In the genomic region with DNA sequence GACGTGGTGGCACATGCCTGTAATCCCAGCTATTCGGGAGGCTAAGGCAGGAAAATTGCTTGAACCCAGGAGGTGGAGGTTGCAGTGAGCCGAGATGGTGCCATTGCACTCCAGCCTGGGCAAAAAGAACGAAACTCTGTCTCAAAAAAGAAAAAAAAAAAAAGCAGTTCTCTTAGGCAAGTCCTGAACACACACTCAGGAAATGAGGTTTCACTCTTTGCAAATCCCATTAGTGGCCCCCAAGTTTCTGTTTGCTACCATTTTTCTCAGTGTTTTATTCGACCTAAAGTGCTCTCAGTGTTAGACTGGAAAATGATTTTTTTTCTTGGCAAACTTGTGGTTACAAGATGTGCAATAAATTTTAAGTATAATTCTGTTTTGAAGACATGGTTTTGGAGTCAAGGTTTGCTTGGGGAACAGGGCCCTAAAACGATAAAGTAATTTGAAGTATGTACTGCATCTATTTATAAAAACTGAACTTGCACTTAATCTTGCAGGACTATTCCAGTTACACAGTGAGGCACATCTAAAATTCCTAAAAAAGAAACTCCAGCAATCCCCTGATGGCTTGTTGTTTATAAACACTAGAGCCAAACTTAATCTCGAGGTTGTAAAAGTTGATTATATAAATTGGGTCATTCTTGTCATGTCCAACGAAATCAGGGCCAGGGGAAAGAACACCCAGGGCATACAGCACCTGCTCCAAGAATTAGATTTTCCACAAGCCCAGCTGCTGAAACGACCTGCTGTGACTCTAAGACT, we compare ENCODE assay signal across 21 cellular contexts. TPM values are rescaled to one million over a fixed set of nuclear protein-coding genes. Genes with fewer than 3 reads are reported as not detected.
DNase-seq lines count a peak whose midpoint lies in the region; ATAC-seq and TF ChIP-seq lines count a peak whose summit lies in the region.
"Had no signal": no experiment of that assay in that cellular context is flagged by ENCODE, and none has a peak within 500 bp of the region (broad histone marks: within the 10 kb centered on the region; RNA-seq: fewer than 3 reads in every experiment).

No MANE protein-coding gene starts in this region.

- H4K8ac ChIP-seq in mesenchymal stem cell (ENCODE audit: low read length), result no peak overlapping the region

- H3K27ac Mint-ChIP-seq in endodermal cell, result peak overlapping the region; percentile 53

- H3K36me3 ChIP-seq in endodermal cell (ENCODE audit: control insufficient read depth, insufficient read depth, low read length) (no peaks in the 10 kb centered on the region), mesenchymal stem cell (ENCODE audit: control insufficient read depth in 1 of 2, insufficient read depth in 2 of 2, low read depth in 1 of 2, low read length in 2 of 2) (no peaks in the 10 kb centered on the region), thoracic aorta (no peaks in the 10 kb centered on the region), HAP-1 (replicated peaks) (no peaks in the 10 kb centered on the region)
- H3K36me3 ChIP-seq: Peyer's patch had no signal

- H3K4me3 Mint-ChIP-seq in endodermal cell, result no peak overlapping the region
- H3K4me3 Mint-ChIP-seq: activated T-cell treated with anti-CD3 and anti-CD28 coated beads, Interleukin-2, amount 50 U/mL, for 4 hours; CD4-positive, alpha-beta memory T cell had no signal

- H3K79me1 ChIP-seq in mesenchymal stem cell (replicated peaks; ENCODE audit: low read length, poor library complexity, severe bottlenecking), result peaks cover 2% of the 10 kb centered on the region

- H2AK5ac ChIP-seq in mesenchymal stem cell (ENCODE audit: low read length, severe bottlenecking), result no peak overlapping the region

- no peaks in the 10 kb centered on the region for H3K4me1 ChIP-seq in endodermal cell (ENCODE audit: control insufficient read depth, insufficient read depth, low read length)
- peaks cover 2% of the 10 kb centered on the region for H3K4me1 ChIP-seq in mesenchymal stem cell (ENCODE audit: control insufficient read depth, insufficient read depth, low read depth, low read length)
- H3K4me1 ChIP-seq in thoracic aorta (ENCODE audit: control insufficient read depth in 1 of 2, low read depth in 2 of 2), result peaks cover 13 to 30% of the 10 kb centered on the region in 2 donors
- H3K4me1 ChIP-seq in HAP-1, result no peaks in the 10 kb centered on the region
- H3K4me1 ChIP-seq: Peyer's patch had no signal

- no peak overlapping the region for H2AFZ ChIP-seq in mesenchymal stem cell (ENCODE audit: low read depth, low read length)

- DNase-seq in MV-4-11 (lab: John Stamatoyannopoulos, UW), result peak; percentile 68
- DNase-seq in endodermal cell, result no peak
- peak; percentile 34 for DNase-seq in mesenchymal stem cell
- DNase-seq in thoracic aorta (ENCODE audit: low spot score), result no peak
- no peak for DNase-seq in HAP-1 (ENCODE audit: low spot score in 2 of 2)
- DNase-seq in AML-193 (lab: John Stamatoyannopoulos, UW), result no peak
- no peak for DNase-seq in C1 segment of cervical spinal cord (lab: John Stamatoyannopoulos, UW)
- DNase-seq: activated CD8-positive, alpha-beta memory T cell treated with anti-CD3 and anti-CD28 coated beads for 24 hours; activated naive CD4-positive, alpha-beta T cell treated with Interleukin-2 at 50 U/mL for 16 hours; activated T-cell treated with anti-CD3 and anti-CD28 coated beads, Interleukin-2, amount 50 U/mL, for 4 hours; CD4-positive, alpha-beta memory T cell; cerebellar nuclear complex; NCI-H2029; NCI-H345; occipital lobe; Peyer's patch; stimulated activated CD4-positive, alpha-beta T cell treated with anti-CD3 and anti-CD28 coated beads, Interleukin-15, amount 100 ng/mL, for 24 hours had no signal

- TF ChIP-seq CTCF in endodermal cell (conservative IDR thresholded peaks at IDR 0.05) (no peak), thoracic aorta (IDR thresholded peaks at IDR 0.05) (no peak)

- H3K36me3 Mint-ChIP-seq in endodermal cell (ENCODE audit: low read depth), result peaks cover 20% of the 10 kb centered on the region

- H2BK15ac ChIP-seq in mesenchymal stem cell (ENCODE audit: low read depth, poor library complexity, severe bottlenecking), result no peak overlapping the region

- 80 to 94% methylated on average over 4 to 9 of the region's 9 CpGs for WGBS in endodermal cell (ENCODE audit: insufficient coverage in 1 of 2, insufficient read length in 1 of 2), 2 experiments
- WGBS in mesenchymal stem cell, result 78% methylated on average over 8 of the region's 9 CpGs

- H3K9me3 ChIP-seq in endodermal cell (ENCODE audit: control insufficient read depth, low read length) (no peaks in the 10 kb centered on the region), mesenchymal stem cell (ENCODE audit: control insufficient read depth, low read length) (no peaks in the 10 kb centered on the region), thoracic aorta (no peaks in the 10 kb centered on the region), HAP-1 (no peaks in the 10 kb centered on the region)
- H3K9me3 ChIP-seq: Peyer's patch had no signal

- H3K4me2 ChIP-seq in mesenchymal stem cell (ENCODE audit: low read length, poor library complexity, severe bottlenecking), result no peak overlapping the region

- H3K18ac ChIP-seq in mesenchymal stem cell (ENCODE audit: low read depth in 1 of 2, low read length in 2 of 2), result no peak overlapping the region

- peak; percentile 66 for ATAC-seq in thoracic aorta (ENCODE audit: insufficient number of reproducible peaks, low FRiP score, low read depth)
- ATAC-seq in HG02840 (IDR thresholded peaks at IDR 0.05; ENCODE audit: low FRiP score, unreplicated experiment), result no peak
- ATAC-seq: activated CD4-positive, CD25-positive, alpha-beta regulatory T cell treated with anti-CD3 and anti-CD28 coated beads, Interleukin-2, amount 50 U/mL, for 24 hours; activated T-cell treated with anti-CD3 and anti-CD28 coated beads, Interleukin-2, amount 50 U/mL, for 4 hours; SK-N-SH treated with all-trans-retinoic acid at 6 μM for 48 hours had no signal

- H3K27ac ChIP-seq in endodermal cell (ENCODE audit: low read depth, low read length), result no peak overlapping the region
- no peak overlapping the region for H3K27ac ChIP-seq in mesenchymal stem cell (ENCODE audit: low read length, poor library complexity, severe bottlenecking)
- H3K27ac ChIP-seq in thoracic aorta, result peak overlapping the region; percentile 66 to 83

- H3K4me1 Mint-ChIP-seq in endodermal cell, result no peaks in the 10 kb centered on the region
- H3K4me1 Mint-ChIP-seq: CD4-positive, alpha-beta memory T cell had no signal

- H3K14ac ChIP-seq in mesenchymal stem cell (ENCODE audit: low read length in 2 of 2), result no peak overlapping the region

- H3K4me3 ChIP-seq in endodermal cell (ENCODE audit: low read length) (no peak overlapping the region), mesenchymal stem cell (ENCODE audit: insufficient read depth in 1 of 2, low read depth in 1 of 2, low read length in 2 of 2) (no peak overlapping the region), thoracic aorta (peak overlapping the region; percentile 53), HAP-1 (no peak overlapping the region)
- H3K4me3 ChIP-seq: lung, Peyer's patch had no signal

- H3K9me3 Mint-ChIP-seq in endodermal cell, result no peaks in the 10 kb centered on the region
- H3K9me3 Mint-ChIP-seq: activated T-cell treated with anti-CD3 and anti-CD28 coated beads, Interleukin-2, amount 50 U/mL, for 4 hours; CD4-positive, alpha-beta memory T cell had no signal

- no peak overlapping the region for H2BK5ac ChIP-seq in mesenchymal stem cell (ENCODE audit: low read depth, low read length, poor library complexity, severe bottlenecking)

- no peaks in the 10 kb centered on the region for H3K27me3 ChIP-seq in endodermal cell (ENCODE audit: control insufficient read depth, insufficient read depth, low read length, poor library complexity, severe bottlenecking)
- no peaks in the 10 kb centered on the region for H3K27me3 ChIP-seq in mesenchymal stem cell (ENCODE audit: control insufficient read depth in 1 of 2, insufficient read depth in 1 of 2, low read length in 2 of 2)
- H3K27me3 ChIP-seq in thoracic aorta (replicated peaks; ENCODE audit: insufficient read depth), result no peaks in the 10 kb centered on the region
- no peaks in the 10 kb centered on the region for H3K27me3 ChIP-seq in HAP-1 (ENCODE audit: low read depth)
- H3K27me3 ChIP-seq: Peyer's patch had no signal

- no peak overlapping the region for H3K4ac ChIP-seq in mesenchymal stem cell (ENCODE audit: low read depth in 1 of 2, low read length in 2 of 2)

- H3K9ac ChIP-seq in endodermal cell (ENCODE audit: extremely low read depth, low read length, poor library complexity, severe bottlenecking) (no peak overlapping the region), mesenchymal stem cell (ENCODE audit: low read length) (no peak overlapping the region)

- no peak overlapping the region for H3K23ac ChIP-seq in mesenchymal stem cell (ENCODE audit: low read length in 2 of 2)

- H2BK12ac ChIP-seq in mesenchymal stem cell (ENCODE audit: low read length in 2 of 2), result no peak overlapping the region

- H4K91ac ChIP-seq in mesenchymal stem cell (ENCODE audit: low read length), result no peak overlapping the region

- H2BK120ac ChIP-seq in mesenchymal stem cell (ENCODE audit: low read depth, low read length), result no peak overlapping the region

- H3K27me3 Mint-ChIP-seq in endodermal cell (ENCODE audit: insufficient read depth), result no peaks in the 10 kb centered on the region
- H3K27me3 Mint-ChIP-seq: CD4-positive, alpha-beta memory T cell had no signal

- in situ Hi-C loops in HAP-1 (cut with MboI; ENCODE audit: low sequenced_read_pairs), result no loop called here

RNA-seq across cellular contexts. Expression of gene MAP1LC3A, which starts 42.6 kb away (rescaled TPM):
- total RNA-seq in endodermal cell, result 10 to 100 TPM; 19.0 to 41.6 TPM
- polyA plus RNA-seq in endodermal cell (2013, experiment 1 of 2), result 31.0 TPM
- polyA plus RNA-seq in endodermal cell (2013, experiment 2 of 2), result 29.1 TPM
- 34.0 TPM for polyA plus RNA-seq in mesenchymal stem cell (2013, experiment 1 of 2)
- 33.2 TPM for polyA plus RNA-seq in mesenchymal stem cell (2013, experiment 2 of 2)
- total RNA-seq in thoracic aorta, result 10 to 100 TPM; 39.2 to 79.6 TPM

Comparison
In these comparisons a context has a peak if more than half of its experiments do, and no peak if none do; other contexts are left out.
1. DNase-seq: peak in MV-4-11 (single experiment) and mesenchymal stem cell (single experiment); none in endodermal cell (single experiment), thoracic aorta (single experiment), HAP-1 (0 of 2), AML-193 (0 of 2) and C1 segment of cervical spinal cord (0 of 14).
2. H3K27ac ChIP-seq: peak in thoracic aorta (2 of 2); none in endodermal cell (single experiment) and mesenchymal stem cell (single experiment).